Comparison of ENCODE assay signal across 22 cellular contexts in genomic region chrX:37474478-37474877, GRCh38.
"Had no signal": no experiment of that assay in that cellular context is flagged by ENCODE, and none has a peak within 500 bp of the region (broad histone marks: within the 10 kb centered on the region; RNA-seq: fewer than 3 reads in every experiment).

No MANE protein-coding gene starts in this region.

- H3K27me3 ChIP-seq: SJSA1 had no signal

- H3K4me1 Mint-ChIP-seq: IgD-negative memory B cell had no signal

- H3K36me3 ChIP-seq: SJSA1 had no signal

- H3K4me1 ChIP-seq: SJSA1 had no signal

- H3K9me3 Mint-ChIP-seq: IgD-negative memory B cell had no signal

- H3K27ac ChIP-seq: KMS-11, SJSA1, SK-N-MC had no signal

- ATAC-seq: K562 had no signal

- DNase-seq: Kasumi-1, MM.1S, NCI-H1092 treated with DMSO at 0.1 percent for 48 hours, NCI-H1436, NCI-H187, NCI-H2029, NCI-H2081 treated with DMSO at 0.1 percent for 48 hours, NCI-H2171, NCI-H226, NCI-H446, NCI-H510A, NCI-H524 treated with DMSO at 0.1 percent for 48 hours, NCI-H69, NCI-H774, Right ventricle myocardium superior, RPMI8226, SIG-M5 had no signal

- H3K36me3 Mint-ChIP-seq: IgD-negative memory B cell had no signal

- H3K4me3 ChIP-seq: K562, SJSA1, SK-N-MC had no signal

- H3K4me2 ChIP-seq: KMS-11 had no signal

- H3K9me3 ChIP-seq: SJSA1 had no signal

- H3K9ac ChIP-seq: KMS-11 had no signal

- H3K27ac Mint-ChIP-seq: IgD-negative memory B cell had no signal

- H3K4me3 Mint-ChIP-seq: IgD-negative memory B cell had no signal
